Comparison of ENCODE assay signal across 14 cellular contexts in genomic region chr2:230680463-230681195, GRCh38. TPM values are rescaled to one million over a fixed set of nuclear protein-coding genes. Genes with fewer than 3 reads are reported as not detected.
A peak's percentile ranks its signal among the peaks of the same experiment; 100 is the strongest.
DNase-seq lines count a peak whose midpoint lies in the region; FAIRE-seq and TF ChIP-seq lines count a peak whose summit lies in the region.
"Had no signal": no experiment of that assay in that cellular context is flagged by ENCODE, and none has a peak within 500 bp of the region (broad histone marks: within the 10 kb centered on the region; RNA-seq: fewer than 3 reads in every experiment).

No MANE protein-coding gene starts in this region.

- H3K27me3 ChIP-seq in bronchial epithelial cell (ENCODE audit: control insufficient read depth, insufficient read depth, low read length) = no peaks in the 10 kb centered on the region
- H3K27me3 ChIP-seq: gastrocnemius medialis had no signal

- H3K36me3 ChIP-seq in bronchial epithelial cell (ENCODE audit: control insufficient read depth, insufficient read depth, low read length) = no peaks in the 10 kb centered on the region
- H3K36me3 ChIP-seq: gastrocnemius medialis had no signal

- peak; percentile 43 for DNase-seq in AG08396 (ENCODE audit: low spot score)
- DNase-seq in AG20443 (ENCODE audit: low spot score) = peak; percentile 32
- DNase-seq in M059J (ENCODE audit: low read depth) = peak; percentile 76
- DNase-seq in bronchial epithelial cell (ENCODE audit: low read depth) = peak; percentile 97
- no peak for DNase-seq in nucleus accumbens (lab: John Stamatoyannopoulos, UW)
- DNase-seq in NCI-H510A treated with DMSO at 0.1 percent for 48 hours (lab: John Stamatoyannopoulos, UW) = no peak
- no peak for DNase-seq in effector CD4-positive, alpha-beta T cell
- DNase-seq in MV-4-11 (lab: John Stamatoyannopoulos, UW) = no peak
- DNase-seq: CD4-positive, CD25-positive, alpha-beta regulatory T cell; gastrocnemius medialis; NCI-H1694 treated with DMSO at 0.1 percent for 48 hours; Right ventricle myocardium superior had no signal

- no peak overlapping the region for H3K4me3 ChIP-seq in bronchial epithelial cell (ENCODE audit: low read depth, low read length)
- H3K4me3 ChIP-seq: coronary artery, gastrocnemius medialis had no signal

- TF ChIP-seq CTCF in bronchial epithelial cell (IDR thresholded peaks at IDR 0.05; ENCODE audit: insufficient read depth, low read length, severe bottlenecking) = peak; percentile 3

- peak; percentile 47 for FAIRE-seq in bronchial epithelial cell (lab: Jason Lieb, UNC)
- FAIRE-seq: GM18507 had no signal

RNA-seq across cellular contexts. Expression of gene CAB39, which starts 32.0 kb away (rescaled TPM):
- total RNA-seq in M059J (2014; rRNA removed; shearing (Covaris generic)) = 80.0 and 115 TPM in 2 replicates
- total RNA-seq in bronchial epithelial cell = 75.3 and 87.4 TPM in 2 replicates

Comparison
In these comparisons a context has a peak if more than half of its experiments do, and no peak if none do; other contexts are left out.
1. DNase-seq: peak in AG08396 (single experiment), AG20443 (single experiment), M059J (single experiment) and bronchial epithelial cell (single experiment); none in nucleus accumbens (0 of 56), NCI-H510A treated with DMSO at 0.1 percent for 48 hours (single experiment), effector CD4-positive, alpha-beta T cell (single experiment) and MV-4-11 (single experiment).